21 cellular contexts compared by ENCODE assay signal in genomic region chr1:47184771-47185677, GRCh38. TPM values are rescaled to one million over a fixed set of nuclear protein-coding genes. Genes with fewer than 3 reads are reported as not detected.
"Had no signal": no experiment of that assay in that cellular context is flagged by ENCODE, and none has a peak within 500 bp of the region (broad histone marks: within the 10 kb centered on the region; RNA-seq: fewer than 3 reads in every experiment).

No MANE protein-coding gene starts in this region.

- H3K9me3 Mint-ChIP-seq: activated naive CD8-positive, alpha-beta T cell treated with anti-CD3 and anti-CD28 coated beads, Interleukin-2, amount 50 U/mL, for 24 hours; activated T-cell treated with anti-CD3 and anti-CD28 coated beads, Interleukin-2, amount 50 U/mL, for 72 hours had no signal

- H3K36me3 ChIP-seq: breast epithelium, gastroesophageal sphincter, heart right ventricle, neutrophil, SJSA1 had no signal

- H3K27me3 ChIP-seq: breast epithelium, SJSA1 had no signal

- H3K4me3 Mint-ChIP-seq: activated naive CD8-positive, alpha-beta T cell treated with anti-CD3 and anti-CD28 coated beads, Interleukin-2, amount 50 U/mL, for 24 hours; activated T-cell treated with anti-CD3 and anti-CD28 coated beads, Interleukin-2, amount 50 U/mL, for 72 hours had no signal

- H3K4me1 Mint-ChIP-seq: activated naive CD8-positive, alpha-beta T cell treated with anti-CD3 and anti-CD28 coated beads, Interleukin-2, amount 50 U/mL, for 24 hours had no signal

- DNase-seq: activated CD4-positive, alpha-beta T cell treated with anti-CD3 and anti-CD28 coated beads, Interleukin-2, amount 50 U/mL, for 48 hours; activated CD4-positive, CD25-positive, alpha-beta regulatory T cell treated with anti-CD3 and anti-CD28 coated beads, Interleukin-2, amount 50 U/mL, for 72 hours; activated CD8-positive, alpha-beta memory T cell treated with anti-CD3 and anti-CD28 coated beads, Interleukin-2, amount 50 U/mL, for 4 hours; activated naive CD4-positive, alpha-beta T cell; activated naive CD8-positive, alpha-beta T cell treated with anti-CD3 and anti-CD28 coated beads, Interleukin-2, amount 50 U/mL, for 24 hours; activated T-cell treated with anti-CD3 and anti-CD28 coated beads, Interleukin-2, amount 50 U/mL, for 72 hours; cerebellar nuclear complex; dermis blood vessel endothelial cell; heart right ventricle; left colon; right cardiac atrium; small intestine; stimulated activated CD4-positive, alpha-beta T cell treated with anti-CD3 and anti-CD28 coated beads, Interleukin-4, amount 100 ng/mL, for 4 hours; stimulated activated CD8-positive, alpha-beta memory T cell treated with anti-CD3 and anti-CD28 coated beads, Interleukin-4, amount 100 ng/mL, for 48 hours; stimulated activated naive CD4-positive, alpha-beta T cell treated with Interleukin-2 at 50 U/mL for 16 hours; trophoblast cell had no signal

- H3K27ac ChIP-seq: breast epithelium, gastroesophageal sphincter, heart right ventricle, neutrophil, SJSA1 had no signal

- ATAC-seq: activated naive CD8-positive, alpha-beta T cell treated with anti-CD3 and anti-CD28 coated beads, Interleukin-2, amount 50 U/mL, for 24 hours; activated T-cell treated with anti-CD3 and anti-CD28 coated beads, Interleukin-2, amount 50 U/mL, for 72 hours; gastroesophageal sphincter; heart right ventricle; left colon; right cardiac atrium had no signal

- H3K27ac Mint-ChIP-seq: activated naive CD8-positive, alpha-beta T cell treated with anti-CD3 and anti-CD28 coated beads, Interleukin-2, amount 50 U/mL, for 24 hours; activated T-cell treated with anti-CD3 and anti-CD28 coated beads, Interleukin-2, amount 50 U/mL, for 72 hours had no signal

- H3K4me3 ChIP-seq: breast epithelium, gastroesophageal sphincter, heart right ventricle, lung, SJSA1 had no signal

- H3K9me3 ChIP-seq: breast epithelium, gastroesophageal sphincter, heart right ventricle, neutrophil, SJSA1 had no signal

RNA-seq across cellular contexts. Expression of gene PDZK1IP1, which starts 4.8 kb away (rescaled TPM):
- total RNA-seq: activated T-cell treated with anti-CD3 and anti-CD28 coated beads, Interleukin-2, amount 50 U/mL, for 72 hours; SJSA1 had no signal

RNA-seq across cellular contexts. Expression of gene TAL1, which starts 47.0 kb away (rescaled TPM):
- total RNA-seq: SJSA1 had no signal

RNA-seq across cellular contexts. Expression of gene CYP4A22, which starts 47.8 kb away (rescaled TPM):
- total RNA-seq: activated T-cell treated with anti-CD3 and anti-CD28 coated beads, Interleukin-2, amount 50 U/mL, for 72 hours; dermis blood vessel endothelial cell; heart right ventricle; left colon; right cardiac atrium; SJSA1 had no signal
- polyA plus RNA-seq: heart right ventricle, right cardiac atrium had no signal
